15 cellular contexts compared by ENCODE assay signal in the genomic region with DNA sequence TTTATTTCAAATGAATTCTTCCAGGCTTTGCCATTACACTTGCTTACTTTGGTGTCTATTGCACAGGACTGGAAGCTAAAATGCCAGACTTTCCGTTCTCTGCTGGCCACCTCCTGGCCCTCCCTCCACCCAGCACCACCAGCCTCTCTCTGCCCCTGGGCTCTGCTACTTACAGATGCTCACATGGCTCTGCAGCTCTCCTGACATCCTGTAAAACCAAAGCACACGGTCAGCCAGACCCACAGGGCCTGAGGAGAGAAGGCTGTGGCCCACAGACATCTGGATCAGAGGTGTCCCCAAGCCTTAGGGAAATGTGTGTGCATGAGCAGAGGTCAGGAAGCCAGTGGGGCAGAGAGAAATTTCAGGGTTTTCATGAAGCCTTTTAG. TPM values are rescaled to one million over a fixed set of nuclear protein-coding genes. Genes with fewer than 3 reads are reported as not detected.
DNase-seq lines count a peak whose midpoint lies in the region; ATAC-seq and TF ChIP-seq lines count a peak whose summit lies in the region.
"Had no signal": no experiment of that assay in that cellular context is flagged by ENCODE, and none has a peak within 500 bp of the region (broad histone marks: within the 10 kb centered on the region; RNA-seq: fewer than 3 reads in every experiment).

No MANE protein-coding gene starts in this region.

- H3K4me3 Mint-ChIP-seq in activated T-cell treated with anti-CD3 and anti-CD28 coated beads, Interleukin-2, amount 50 U/mL, for 24 hours: peak overlapping the region; percentile 23
- peak overlapping the region; percentile 77 for H3K4me3 Mint-ChIP-seq in stimulated activated memory B cell treated with anti-CD40 and anti-IgM and Interleukin-4, amounts not matched to agents 10 μg/mL and 1 μg/mL and 100 μg/mL, for 72 hours
- no peak overlapping the region for H3K4me3 Mint-ChIP-seq in endothelial cell (ENCODE audit: unreplicated experiment)

- no peaks in the 10 kb centered on the region for H3K36me3 Mint-ChIP-seq in activated T-cell treated with anti-CD3 and anti-CD28 coated beads, Interleukin-2, amount 50 U/mL, for 24 hours (ENCODE audit: low read depth)
- no peaks in the 10 kb centered on the region for H3K36me3 Mint-ChIP-seq in stimulated activated memory B cell treated with anti-CD40 and anti-IgM and Interleukin-4, amounts not matched to agents 10 μg/mL and 1 μg/mL and 100 μg/mL, for 72 hours
- no peaks in the 10 kb centered on the region for H3K36me3 Mint-ChIP-seq in endothelial cell (ENCODE audit: low read depth, unreplicated experiment)

- H3F3A ChIP-seq in MM.1S (ENCODE audit: insufficient read depth, low read length): no peaks in the 10 kb centered on the region

- no peaks in the 10 kb centered on the region for H3K79me2 ChIP-seq in MM.1S (ENCODE audit: low read length)
- H3K79me2 ChIP-seq: hepatocyte had no signal

- no peak overlapping the region for H3K27ac Mint-ChIP-seq in activated T-cell treated with anti-CD3 and anti-CD28 coated beads, Interleukin-2, amount 50 U/mL, for 24 hours
- H3K27ac Mint-ChIP-seq in stimulated activated memory B cell treated with anti-CD40 and anti-IgM and Interleukin-4, amounts not matched to agents 10 μg/mL and 1 μg/mL and 100 μg/mL, for 72 hours: no peak overlapping the region
- H3K27ac Mint-ChIP-seq in endothelial cell (ENCODE audit: unreplicated experiment): no peak overlapping the region

- TF ChIP-seq CTCF in MM.1S (IDR thresholded peaks at IDR 0.05; ENCODE audit: low read length) (no peak), endothelial cell (IDR thresholded peaks at IDR 0.05; ENCODE audit: unreplicated experiment) (no peak)

- H3K36me3 ChIP-seq in MM.1S (replicated peaks; ENCODE audit: insufficient read depth, low read length) (no peaks in the 10 kb centered on the region), iPS-20b (ENCODE audit: insufficient read depth, low read depth, low read length) (no peaks in the 10 kb centered on the region)

- no peaks in the 10 kb centered on the region for H3K4me1 ChIP-seq in MM.1S (ENCODE audit: low read length)
- peaks cover 2% of the 10 kb centered on the region; the same call in 1 of the 2 replicates for H3K4me1 ChIP-seq in iPS-20b (ENCODE audit: insufficient read depth, low read length)

- H3K9me3 ChIP-seq in MM.1S (replicated peaks; ENCODE audit: insufficient read depth, low read length) (no peaks in the 10 kb centered on the region), iPS-20b (ENCODE audit: insufficient read depth, low read depth, low read length) (no peaks in the 10 kb centered on the region)

- ATAC-seq in stimulated activated memory B cell treated with anti-CD40 and anti-IgM and Interleukin-4, amounts not matched to agents 10 μg/mL and 1 μg/mL and 100 μg/mL, for 72 hours: no peak
- ATAC-seq in HG02642 (IDR thresholded peaks at IDR 0.05; ENCODE audit: poor library complexity, unreplicated experiment): no peak

- H3K27me3 Mint-ChIP-seq in activated T-cell treated with anti-CD3 and anti-CD28 coated beads, Interleukin-2, amount 50 U/mL, for 24 hours: no peaks in the 10 kb centered on the region
- H3K27me3 Mint-ChIP-seq in stimulated activated memory B cell treated with anti-CD40 and anti-IgM and Interleukin-4, amounts not matched to agents 10 μg/mL and 1 μg/mL and 100 μg/mL, for 72 hours: peaks cover 79% of the 10 kb centered on the region
- peaks cover 17% of the 10 kb centered on the region for H3K27me3 Mint-ChIP-seq in endothelial cell (ENCODE audit: unreplicated experiment)

- no peaks in the 10 kb centered on the region for H3K9me3 Mint-ChIP-seq in activated T-cell treated with anti-CD3 and anti-CD28 coated beads, Interleukin-2, amount 50 U/mL, for 24 hours
- no peaks in the 10 kb centered on the region for H3K9me3 Mint-ChIP-seq in stimulated activated memory B cell treated with anti-CD40 and anti-IgM and Interleukin-4, amounts not matched to agents 10 μg/mL and 1 μg/mL and 100 μg/mL, for 72 hours
- no peaks in the 10 kb centered on the region for H3K9me3 Mint-ChIP-seq in endothelial cell (ENCODE audit: unreplicated experiment)

- H3K27ac ChIP-seq in MM.1S (ENCODE audit: low read length) (no peak overlapping the region), iPS-20b (ENCODE audit: low read length) (no peak overlapping the region)
- H3K27ac ChIP-seq: hepatocyte had no signal

- peaks cover 27% of the 10 kb centered on the region for H3K4me1 Mint-ChIP-seq in activated T-cell treated with anti-CD3 and anti-CD28 coated beads, Interleukin-2, amount 50 U/mL, for 24 hours (ENCODE audit: low read depth)
- H3K4me1 Mint-ChIP-seq in stimulated activated memory B cell treated with anti-CD40 and anti-IgM and Interleukin-4, amounts not matched to agents 10 μg/mL and 1 μg/mL and 100 μg/mL, for 72 hours: peaks cover 16% of the 10 kb centered on the region
- peaks cover 7% of the 10 kb centered on the region for H3K4me1 Mint-ChIP-seq in endothelial cell (ENCODE audit: unreplicated experiment)

- H3K9ac ChIP-seq in MM.1S (ENCODE audit: low read length): no peak overlapping the region
- H3K9ac ChIP-seq in iPS-20b (ENCODE audit: low read depth, low read length): no peak overlapping the region

- no peak overlapping the region for H2AFZ ChIP-seq in MM.1S (ENCODE audit: low read length)
- H2AFZ ChIP-seq: hepatocyte had no signal

- H3K9me2 ChIP-seq in MM.1S (replicated peaks; ENCODE audit: insufficient read depth, low read length): no peaks in the 10 kb centered on the region

- H3K27me3 ChIP-seq in MM.1S (replicated peaks; ENCODE audit: insufficient read depth, low read length): peaks cover 95% of the 10 kb centered on the region
- H3K27me3 ChIP-seq in iPS-20b (ENCODE audit: insufficient read depth, low read length): peaks cover 58% of the 10 kb centered on the region

- H3K4me3 ChIP-seq in MM.1S (ENCODE audit: low read length): no peak overlapping the region
- peak overlapping the region; percentile 69; the same call in 1 of the 2 replicates for H3K4me3 ChIP-seq in iPS-20b (ENCODE audit: low read length)
- H3K4me3 ChIP-seq: hepatocyte had no signal

- peak overlapping the region; percentile 91; the same call in 1 of the 2 replicates for H3K4me2 ChIP-seq in MM.1S (ENCODE audit: low read depth, low read length)

- H4K20me1 ChIP-seq in MM.1S (ENCODE audit: insufficient read depth, low read length): no peaks in the 10 kb centered on the region

- DNase-seq in activated T-cell treated with anti-CD3 and anti-CD28 coated beads, Interleukin-2, amount 50 U/mL, for 24 hours: no peak
- DNase-seq in activated T-cell treated with anti-CD3 and anti-CD28 coated beads, Interleukin-2, amount 50 U/mL, for 1 hour: no peak
- DNase-seq in MM.1S: no peak
- DNase-seq in COLO829 (ENCODE audit: low spot score): no peak
- DNase-seq in endothelial cell (ENCODE audit: low spot score): no peak
- DNase-seq: DMS 273 treated with DMSO at 0.1 percent for 48 hours, mesenchymal stem cell, NCI-H446 treated with DMSO at 0.1 percent for 48 hours, SIG-M5 had no signal

RNA-seq across cellular contexts. Expression of gene KRT1, which starts 11.6 kb away (rescaled TPM):
- not detected for total RNA-seq in endothelial cell (ENCODE audit: unreplicated experiment)
- total RNA-seq: kidney epithelial cell, M059J had no signal

RNA-seq across cellular contexts. Expression of gene KRT77, which starts 11.6 kb away (rescaled TPM):
- not detected for total RNA-seq in endothelial cell (ENCODE audit: unreplicated experiment)
- total RNA-seq: hepatocyte, kidney epithelial cell, M059J had no signal

RNA-seq across cellular contexts. Expression of gene KRT2, which starts 39.7 kb away (rescaled TPM):
- total RNA-seq in endothelial cell (ENCODE audit: unreplicated experiment): not detected
- total RNA-seq: hepatocyte, kidney epithelial cell, M059J had no signal
